In genomic region chr16:77858060-77858459, GRCh38 we compare ENCODE assay signal across 2 cellular contexts.
TF ChIP-seq lines count a peak whose summit lies in the region.

No MANE protein-coding gene starts in this region.

TF ChIP-seq in H1, 55 proteins besides CTCF, POLR2A, EP300 and RAD21:
- TF ChIP-seq E2F6 (IDR thresholded peaks at IDR 0.05): peak; percentile 58; the same call in 1 of the 2 replicates
- TF ChIP-seq KDM1A (IDR thresholded peaks at IDR 0.05; ENCODE audit: borderline replicate concordance, low read length): no peak
- no peak for TF ChIP-seq POU5F1 (IDR thresholded peaks at IDR 0.05; ENCODE audit: low read depth, low read length)

TF ChIP-seq in SK-N-SH, 30 proteins besides CTCF, POLR2A, EP300 and RAD21:
- TF ChIP-seq ZBTB33 (IDR thresholded peaks at IDR 0.05; ENCODE audit: borderline replicate concordance, low read depth) (no peak), RXRA (IDR thresholded peaks at IDR 0.05; ENCODE audit: borderline replicate concordance, low read depth) (no peak), TAF1 (IDR thresholded peaks at IDR 0.05; ENCODE audit: borderline replicate concordance, low read depth, low read length) (no peak), FOSL2 (IDR thresholded peaks at IDR 0.05; ENCODE audit: borderline replicate concordance, low read depth) (no peak), GABPA (IDR thresholded peaks at IDR 0.05; ENCODE audit: low read depth) (no peak), MEF2A (IDR thresholded peaks at IDR 0.05; ENCODE audit: borderline replicate concordance, low read depth) (no peak), YY1 (IDR thresholded peaks at IDR 0.05; ENCODE audit: low read depth) (no peak), CHD2 (IDR thresholded peaks at IDR 0.05; ENCODE audit: low read length, partially characterized antibody) (no peak), FOXJ3 (CRISPR knock-in tag; IDR thresholded peaks at IDR 0.05) (no peak), ELF1 (IDR thresholded peaks at IDR 0.05) (no peak), FOXM1 (IDR thresholded peaks at IDR 0.05; ENCODE audit: low read depth) (no peak), USF1 (IDR thresholded peaks at IDR 0.05; ENCODE audit: borderline replicate concordance, low read depth) (no peak)
